ENCODE assay signal across 1 cellular context in the genomic region with DNA sequence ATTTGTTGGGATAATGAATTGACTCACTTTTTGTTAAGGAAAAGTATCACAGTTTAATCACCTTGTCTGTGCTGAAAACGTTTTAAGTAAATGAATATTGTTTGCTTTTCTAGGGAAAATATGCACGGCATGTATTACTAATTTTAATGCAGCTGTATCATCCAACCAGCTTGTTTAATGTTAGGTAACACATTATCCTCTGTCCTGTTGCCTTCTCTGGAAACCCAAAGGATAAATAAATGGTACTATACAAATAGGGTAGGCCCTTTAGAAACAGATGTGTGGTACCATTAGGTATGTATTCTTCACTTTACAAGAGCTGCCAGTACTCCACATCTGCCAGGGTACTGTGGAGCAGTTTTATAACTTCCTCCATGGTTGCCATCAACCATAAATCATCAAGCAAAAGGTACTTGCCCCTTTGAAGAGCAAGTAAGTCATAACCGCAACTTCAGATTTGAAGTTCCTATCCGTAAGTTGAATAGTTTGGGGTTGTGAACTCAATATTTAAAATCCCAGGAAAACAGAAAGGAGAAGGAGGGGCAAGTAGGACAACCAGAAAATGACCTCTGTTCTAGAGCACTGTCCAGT.
TF ChIP-seq lines count a peak whose summit lies in the region.

No MANE protein-coding gene starts in this region.

TF ChIP-seq in A549, 52 proteins besides CTCF, POLR2A, EP300 and RAD21 (continued from another document):
- TF ChIP-seq, protein P1, sequence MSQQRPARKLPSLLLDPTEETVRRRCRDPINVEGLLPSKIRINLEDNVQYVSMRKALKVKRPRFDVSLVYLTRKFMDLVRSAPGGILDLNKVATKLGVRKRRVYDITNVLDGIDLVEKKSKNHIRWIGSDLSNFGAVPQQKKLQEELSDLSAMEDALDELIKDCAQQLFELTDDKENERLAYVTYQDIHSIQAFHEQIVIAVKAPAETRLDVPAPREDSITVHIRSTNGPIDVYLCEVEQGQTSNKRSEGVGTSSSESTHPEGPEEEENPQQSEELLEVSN (IDR thresholded peaks at IDR 0.05; ENCODE audit: borderline replicate concordance, low read depth), result no peak
- TF ChIP-seq TFCP2L1 (CRISPR knock-in tag; IDR thresholded peaks at IDR 0.05) (no peak), HOXB13 (CRISPR knock-in tag; IDR thresholded peaks at IDR 0.05; ENCODE audit: low read depth) (no peak), HDAC2 (IDR thresholded peaks at IDR 0.05) (no peak), EHF (CRISPR knock-in tag; IDR thresholded peaks at IDR 0.05) (no peak), PHF8 (IDR thresholded peaks at IDR 0.05; ENCODE audit: borderline replicate concordance, low read depth) (no peak), NPAS2 (CRISPR knock-in tag; IDR thresholded peaks at IDR 0.05; ENCODE audit: borderline replicate concordance) (no peak), FOSL2 (IDR thresholded peaks at IDR 0.05) (no peak), FOSL2 (CRISPR knock-in tag; IDR thresholded peaks at IDR 0.05) (peak; percentile 59; the same call in 1 of the 2 replicates), POLR2AphosphoS2 (conservative IDR thresholded peaks at IDR 0.05; ENCODE audit: low read length) (no peak), CHD2 (IDR thresholded peaks at IDR 0.05; ENCODE audit: low read length, partially characterized antibody) (no peak), JUN (IDR thresholded peaks at IDR 0.05) (no peak), GATA3 (IDR thresholded peaks at IDR 0.05; ENCODE audit: borderline replicate concordance) (peak; percentile 77; the same call in 1 of the 2 replicates), ZSCAN20 (CRISPR knock-in tag; IDR thresholded peaks at IDR 0.05) (no peak), ZNF302 (CRISPR knock-in tag; IDR thresholded peaks at IDR 0.05) (no peak), MYC (IDR thresholded peaks at IDR 0.05; ENCODE audit: borderline replicate concordance, low read length) (no peak), KDM1A (IDR thresholded peaks at IDR 0.05; ENCODE audit: low read depth) (no peak), MAFK (IDR thresholded peaks at IDR 0.05; ENCODE audit: partially characterized antibody) (no peak), BHLHE40 (IDR thresholded peaks at IDR 0.05; ENCODE audit: low read depth, low read length) (no peak), ESRRA (IDR thresholded peaks at IDR 0.05; ENCODE audit: borderline replicate concordance, low read length) (no peak), SMC3 (IDR thresholded peaks at IDR 0.05) (no peak), JUNB (IDR thresholded peaks at IDR 0.05) (0 out of 2 replicates have a peak, but pooled peaks have one; percentile 24), RCOR1 (IDR thresholded peaks at IDR 0.05; ENCODE audit: low read depth, low read length) (no peak), FOXS1 (CRISPR knock-in tag; IDR thresholded peaks at IDR 0.05) (no peak)
- TF ChIP-seq, protein P2, sequence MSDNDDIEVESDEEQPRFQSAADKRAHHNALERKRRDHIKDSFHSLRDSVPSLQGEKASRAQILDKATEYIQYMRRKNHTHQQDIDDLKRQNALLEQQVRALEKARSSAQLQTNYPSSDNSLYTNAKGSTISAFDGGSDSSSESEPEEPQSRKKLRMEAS (IDR thresholded peaks at IDR 0.05), result peak; percentile 48; the same call in 1 of the 2 replicates
- TF ChIP-seq, protein P3, sequence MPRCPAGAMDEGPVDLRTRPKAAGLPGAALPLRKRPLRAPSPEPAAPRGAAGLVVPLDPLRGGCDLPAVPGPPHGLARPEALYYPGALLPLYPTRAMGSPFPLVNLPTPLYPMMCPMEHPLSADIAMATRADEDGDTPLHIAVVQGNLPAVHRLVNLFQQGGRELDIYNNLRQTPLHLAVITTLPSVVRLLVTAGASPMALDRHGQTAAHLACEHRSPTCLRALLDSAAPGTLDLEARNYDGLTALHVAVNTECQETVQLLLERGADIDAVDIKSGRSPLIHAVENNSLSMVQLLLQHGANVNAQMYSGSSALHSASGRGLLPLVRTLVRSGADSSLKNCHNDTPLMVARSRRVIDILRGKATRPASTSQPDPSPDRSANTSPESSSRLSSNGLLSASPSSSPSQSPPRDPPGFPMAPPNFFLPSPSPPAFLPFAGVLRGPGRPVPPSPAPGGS (IDR thresholded peaks at IDR 0.05), result no peak
